ENCODE assay signal across 14 cellular contexts in the genomic region with DNA sequence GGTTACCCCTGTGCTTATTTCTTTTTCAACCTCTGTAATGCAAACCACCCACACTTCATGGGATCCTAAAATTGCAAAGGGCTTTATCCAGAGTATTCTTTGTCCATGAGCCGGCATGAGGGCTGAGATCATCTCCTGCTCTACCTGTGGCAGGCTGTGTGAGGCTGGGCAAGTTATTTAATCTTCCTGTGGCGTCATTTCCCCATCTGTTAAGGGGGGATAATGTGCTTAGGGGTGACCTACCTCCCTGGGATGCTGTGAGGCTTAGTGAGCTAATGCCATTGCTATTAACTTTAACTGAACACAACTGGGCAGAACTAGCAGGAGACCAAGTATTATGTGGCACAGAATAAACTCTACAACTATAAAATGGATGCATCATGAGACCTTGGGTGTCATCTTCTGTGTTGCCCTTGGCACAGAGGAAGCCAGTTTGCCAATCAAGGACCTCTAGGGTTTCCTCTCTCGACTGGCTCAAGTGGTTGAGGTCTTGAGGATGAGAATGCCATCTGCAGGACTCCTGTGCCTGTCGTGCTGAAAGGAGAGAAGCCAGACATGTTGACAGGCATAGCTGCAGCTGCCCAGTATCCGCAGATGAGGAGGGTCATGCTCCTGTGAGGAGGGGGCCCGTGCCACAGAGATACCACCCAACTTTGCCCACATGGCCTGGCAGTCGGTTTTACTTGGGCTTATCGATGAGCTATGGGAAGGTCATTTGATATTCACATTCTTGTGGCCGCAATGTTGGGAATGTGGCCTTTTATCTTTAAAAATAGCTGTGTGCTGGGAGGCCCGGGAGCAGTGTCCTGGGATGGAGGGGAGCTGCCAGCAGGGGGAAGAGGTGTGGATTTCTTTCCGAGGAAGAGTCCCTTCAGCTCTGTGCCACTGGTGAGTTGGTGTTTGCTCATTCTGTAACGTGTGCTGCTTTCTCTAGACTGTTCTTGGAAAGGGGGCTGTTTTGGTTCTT.
A peak's percentile ranks its signal among the peaks of the same experiment; 100 is the strongest.
DNase-seq lines count a peak whose midpoint lies in the region; FAIRE-seq and TF ChIP-seq lines count a peak whose summit lies in the region.
"Had no signal": no experiment of that assay in that cellular context is flagged by ENCODE, and none has a peak within 500 bp of the region (broad histone marks: within the 10 kb centered on the region; RNA-seq: fewer than 3 reads in every experiment).

No MANE protein-coding gene starts in this region.

- no peak overlapping the region for H3K4me3 ChIP-seq in BLaER1 treated with 17β-estradiol and CSF1 and Interleukin-3, amounts not matched to agents 10 nM and 100 nM
- H3K4me3 ChIP-seq: suprapubic skin had no signal

- peaks cover 0 to 10% (median 1%) of the 10 kb centered on the region in 11 experiments; a peak in 7 of 22 replicates for H3K9me3 ChIP-seq in BLaER1 treated with 17β-estradiol and CSF1 and Interleukin-3, amounts not matched to agents 10 nM and 100 nM (replicated peaks in 1 of 11)
- H3K9me3 ChIP-seq: suprapubic skin had no signal

- peak overlapping the region in 8 of 11 experiments; percentile 11 to 94 (median 74); a peak in 14 of 22 replicates for H3K4me2 ChIP-seq in BLaER1 treated with 17β-estradiol and CSF1 and Interleukin-3, amounts not matched to agents 10 nM and 100 nM

- H3K36me3 ChIP-seq in BLaER1 treated with 17β-estradiol and CSF1 and Interleukin-3, amounts not matched to agents 10 nM and 100 nM: no peaks in the 10 kb centered on the region
- H3K36me3 ChIP-seq: suprapubic skin had no signal

- no peak overlapping the region for H3K27ac ChIP-seq in BLaER1 treated with 17β-estradiol and CSF1 and Interleukin-3, amounts not matched to agents 10 nM and 100 nM
- H3K27ac ChIP-seq: epithelial cell of prostate, suprapubic skin had no signal

- H3K4me1 ChIP-seq in BLaER1 treated with 17β-estradiol and CSF1 and Interleukin-3, amounts not matched to agents 10 nM and 100 nM: peaks cover 11 to 56% (median 36%) of the 10 kb centered on the region in 10 experiments
- H3K4me1 ChIP-seq: suprapubic skin had no signal

- H3K9ac ChIP-seq in BLaER1 treated with 17β-estradiol and CSF1 and Interleukin-3, amounts not matched to agents 10 nM and 100 nM: no peak overlapping the region

- no peaks in the 10 kb centered on the region for H3K27me3 ChIP-seq in BLaER1 treated with 17β-estradiol and CSF1 and Interleukin-3, amounts not matched to agents 10 nM and 100 nM

- H4K20me1 ChIP-seq in BLaER1 treated with 17β-estradiol and CSF1 and Interleukin-3, amounts not matched to agents 10 nM and 100 nM: no peaks in the 10 kb centered on the region

- DNase-seq in NCI-H2029 (lab: John Stamatoyannopoulos, UW) (peak; percentile 92), astrocyte of the hippocampus (ENCODE audit: low read depth, low spot score) (peak; percentile 40), kidney tubule cell (ENCODE audit: low spot score) (peak; percentile 43), SIG-M5 treated with dmso at 0.1 percent for 504 hours (lab: John Stamatoyannopoulos, UW; ENCODE audit: unreplicated experiment) (no peak), cortex of kidney (lab: John Stamatoyannopoulos, UW) (no peak), nucleus accumbens (lab: John Stamatoyannopoulos, UW) (no peak), H54 (ENCODE audit: insufficient read length, low spot score) (no peak)
- DNase-seq: amygdala; kidney; stimulated activated CD4-positive, alpha-beta T cell treated with anti-CD3 and anti-CD28 coated beads, Interleukin-4, amount 100 ng/mL, for 1 hour; T1000 had no signal

- no peak for TF ChIP-seq POLR2A in H54 (IDR thresholded peaks at IDR 0.05; ENCODE audit: low read depth, low read length)

- FAIRE-seq in H54 (lab: Jason Lieb, UNC): no peak
- FAIRE-seq: kidney had no signal

Comparison
In these comparisons a context has a peak if more than half of its experiments do, and no peak if none do; other contexts are left out.
1. DNase-seq: peak in NCI-H2029 (single experiment), astrocyte of the hippocampus (single experiment) and kidney tubule cell (single experiment); none in SIG-M5 treated with dmso at 0.1 percent for 504 hours (single experiment), cortex of kidney (single experiment), nucleus accumbens (0 of 56) and H54 (single experiment).